ENCODE assay signal across 1 cellular context in genomic region chr12:52980773-52981423, GRCh38.
TF ChIP-seq lines count a peak whose summit lies in the region.

No MANE protein-coding gene starts in this region.

TF ChIP-seq in HepG2, 621 proteins besides CTCF, POLR2A, EP300 and RAD21 (continued from another document and continues in another):
- TF ChIP-seq ZNF691 (CRISPR knock-in tag; IDR thresholded peaks at IDR 0.05; ENCODE audit: borderline replicate concordance, low read depth) (peak; percentile 64; the same call in 1 of the 2 replicates), RBM22 (optimal IDR thresholded peaks at IDR 0.05; ENCODE audit: low read length) (no peak), PBX2 (CRISPR knock-in tag; IDR thresholded peaks at IDR 0.05) (no peak), SMAD3 (CRISPR knock-in tag; IDR thresholded peaks at IDR 0.05) (peak; percentile 93; the same call in 1 of the 2 replicates), ZNF580 (CRISPR knock-in tag; IDR thresholded peaks at IDR 0.05; ENCODE audit: borderline replicate concordance, low read depth) (peak; percentile 93; the same call in 1 of the 2 replicates), DNMT1 (CRISPR knock-in tag; IDR thresholded peaks at IDR 0.05) (no peak), THAP11 (CRISPR knock-in tag; IDR thresholded peaks at IDR 0.05) (peak; percentile 40; the same call in 1 of the 2 replicates), SOX6 (IDR thresholded peaks at IDR 0.05) (no peak), SOX6 (CRISPR knock-in tag; IDR thresholded peaks at IDR 0.05) (peak; percentile 74), ARNTL (CRISPR knock-in tag; IDR thresholded peaks at IDR 0.05) (0 out of 2 replicates have a peak, but pooled peaks have one; percentile 45), CSRNP2 (CRISPR knock-in tag; conservative IDR thresholded peaks at IDR 0.05; ENCODE audit: low read depth) (no peak), ESRRA (CRISPR knock-in tag; IDR thresholded peaks at IDR 0.05; ENCODE audit: low read depth) (0 out of 2 replicates have a peak, but pooled peaks have one; percentile 33), IRF2 (CRISPR knock-in tag; IDR thresholded peaks at IDR 0.05) (peak; percentile 88), ISL2 (CRISPR knock-in tag; IDR thresholded peaks at IDR 0.05) (peak; percentile 38; the same call in 1 of the 2 replicates), POLR2AphosphoS5 (IDR thresholded peaks at IDR 0.05; ENCODE audit: low read depth, low read length) (no peak), CHD4 (IDR thresholded peaks at IDR 0.05; ENCODE audit: borderline replicate concordance, low read length) (no peak), HINFP (CRISPR knock-in tag; IDR thresholded peaks at IDR 0.05; ENCODE audit: low read depth) (peak; percentile 73; the same call in 1 of the 2 replicates), ZMYM3 (CRISPR knock-in tag; IDR thresholded peaks at IDR 0.05) (peak; percentile 76), IRF9 (CRISPR knock-in tag; IDR thresholded peaks at IDR 0.05; ENCODE audit: borderline replicate concordance) (0 out of 2 replicates have a peak, but pooled peaks have one; percentile 32), SMARCC2 (IDR thresholded peaks at IDR 0.05) (no peak), U2AF1 (optimal IDR thresholded peaks at IDR 0.05; ENCODE audit: low read depth, low read length) (no peak), ZNF235 (CRISPR knock-in tag; IDR thresholded peaks at IDR 0.05; ENCODE audit: borderline replicate concordance) (0 out of 2 replicates have a peak, but pooled peaks have one; percentile 44), THRA (CRISPR knock-in tag; IDR thresholded peaks at IDR 0.05; ENCODE audit: borderline replicate concordance) (peak; percentile 44; the same call in 1 of the 2 replicates), HNF4G (IDR thresholded peaks at IDR 0.05; ENCODE audit: borderline replicate concordance, low read depth, low read length) (peak; percentile 6; the same call in 1 of the 2 replicates), HNF4G (CRISPR knock-in tag; IDR thresholded peaks at IDR 0.05; ENCODE audit: borderline replicate concordance, low read depth) (no peak), ZFP1 (CRISPR knock-in tag; IDR thresholded peaks at IDR 0.05) (no peak), RNF2 (conservative IDR thresholded peaks at IDR 0.05; ENCODE audit: low read depth) (0 out of 2 replicates have a peak, but pooled peaks have one; percentile 46), ZBTB20 (CRISPR knock-in tag; IDR thresholded peaks at IDR 0.05; ENCODE audit: borderline replicate concordance, low read depth) (no peak), HDAC2 (CRISPR knock-in tag; IDR thresholded peaks at IDR 0.05) (peak; percentile 30; the same call in 1 of the 2 replicates), ZMYM4 (CRISPR knock-in tag; IDR thresholded peaks at IDR 0.05) (peak; percentile 60; the same call in 1 of the 2 replicates), PRDM15 (CRISPR knock-in tag; IDR thresholded peaks at IDR 0.05) (no peak), ZNF576 (CRISPR knock-in tag; IDR thresholded peaks at IDR 0.05) (no peak), ZFAT (CRISPR knock-in tag; conservative IDR thresholded peaks at IDR 0.05) (no peak), MXD4 (CRISPR knock-in tag; IDR thresholded peaks at IDR 0.05) (0 out of 2 replicates have a peak, but pooled peaks have one; percentile 57), MLX (CRISPR knock-in tag; IDR thresholded peaks at IDR 0.05) (0 out of 2 replicates have a peak, but pooled peaks have one; percentile 13), KLF13 (CRISPR knock-in tag; IDR thresholded peaks at IDR 0.05) (no peak), ZNF567 (CRISPR knock-in tag; IDR thresholded peaks at IDR 0.05; ENCODE audit: borderline replicate concordance) (no peak), ZNF614 (CRISPR knock-in tag; IDR thresholded peaks at IDR 0.05; ENCODE audit: borderline replicate concordance) (peak; percentile 87; the same call in 1 of the 2 replicates), CERS6 (CRISPR knock-in tag; IDR thresholded peaks at IDR 0.05) (no peak), ZNF800 (CRISPR knock-in tag; IDR thresholded peaks at IDR 0.05) (no peak), ELF1 (CRISPR knock-in tag; IDR thresholded peaks at IDR 0.05) (no peak)
